ENCODE assay signal across 23 cellular contexts in the genomic region with DNA sequence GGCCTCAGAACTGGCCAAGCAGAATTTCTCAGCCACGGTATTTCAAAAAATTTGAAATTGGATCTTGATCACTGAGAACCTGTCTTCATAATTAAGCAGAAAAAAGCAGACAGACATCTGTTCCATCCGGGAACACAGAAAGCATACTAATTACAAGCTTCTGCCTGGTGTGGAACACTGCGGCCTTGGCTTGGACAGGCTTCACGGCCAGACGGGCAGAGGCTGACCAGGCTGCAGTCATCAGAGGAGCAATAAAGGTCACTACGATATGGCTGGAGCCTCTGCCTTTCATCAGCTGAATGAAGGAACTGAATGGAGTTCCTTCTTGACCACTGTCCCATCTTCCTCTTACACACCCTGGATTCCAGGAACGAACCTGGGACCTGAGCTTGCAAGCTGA.
DNase-seq lines count a peak whose midpoint lies in the region; ATAC-seq and TF ChIP-seq lines count a peak whose summit lies in the region.
"Had no signal": no experiment of that assay in that cellular context is flagged by ENCODE, and none has a peak within 500 bp of the region (broad histone marks: within the 10 kb centered on the region; RNA-seq: fewer than 3 reads in every experiment).

No MANE protein-coding gene starts in this region.

- DNase-seq in NCI-H524 treated with DMSO at 0.1 percent for 48 hours (lab: John Stamatoyannopoulos, UW) (peak; percentile 38), NCI-H524 (lab: John Stamatoyannopoulos, UW) (no peak), DMS 273 treated with DMSO at 0.1 percent for 48 hours (lab: John Stamatoyannopoulos, UW) (peak; percentile 20), NCI-H446 treated with DMSO at 0.1 percent for 48 hours (lab: John Stamatoyannopoulos, UW) (peak; percentile 24)
- DNase-seq: 8988T; ACHN; BE2C; CD8-positive, alpha-beta memory T cell; DMS153; GM23248; H7; Kasumi-1; NCI-H1092 treated with DMSO at 0.1 percent for 48 hours; NCI-H1436; NCI-H2029; NCI-H226; SIG-M5 had no signal

- no peaks in the 10 kb centered on the region for H3K36me3 ChIP-seq in parathyroid adenoma (ENCODE audit: control insufficient read depth, insufficient read depth, low read length)
- H3K36me3 ChIP-seq: BE2C had no signal

- H3K27me3 ChIP-seq in parathyroid adenoma (ENCODE audit: control insufficient read depth, insufficient read depth, low read length) = no peaks in the 10 kb centered on the region
- H3K27me3 ChIP-seq: BE2C had no signal

- H3K9ac ChIP-seq in parathyroid adenoma = no peak overlapping the region
- H3K9ac ChIP-seq: GM23248 had no signal

- no peak overlapping the region for H3K27ac ChIP-seq in parathyroid adenoma
- H3K27ac ChIP-seq: GM23248, RWPE1 had no signal

- no peak overlapping the region for H3K4me2 ChIP-seq in parathyroid adenoma (ENCODE audit: low read length)

- H3K79me2 ChIP-seq in parathyroid adenoma = no peaks in the 10 kb centered on the region

- TF ChIP-seq CTCF in parathyroid adenoma (IDR thresholded peaks at IDR 0.05) = no peak

- H3K9me3 ChIP-seq in parathyroid adenoma (ENCODE audit: control insufficient read depth, low read length) = no peaks in the 10 kb centered on the region
- H3K9me3 ChIP-seq: BE2C had no signal

- ATAC-seq in GM21723 (IDR thresholded peaks at IDR 0.05; ENCODE audit: unreplicated experiment) = no peak
- ATAC-seq in GM18511 (IDR thresholded peaks at IDR 0.05; ENCODE audit: unreplicated experiment) = no peak
- ATAC-seq: K562, Panc1 had no signal

- no peak overlapping the region for H3K4me3 ChIP-seq in parathyroid adenoma (ENCODE audit: low read depth, low read length)
- H3K4me3 ChIP-seq: GM23248, K562 had no signal

- peaks cover 5% of the 10 kb centered on the region for H3K4me1 ChIP-seq in parathyroid adenoma

- H2AFZ ChIP-seq in parathyroid adenoma = peak overlapping the region; percentile 20
- H2AFZ ChIP-seq: GM23248 had no signal

Comparison
In these comparisons a context has a peak if more than half of its experiments do, and no peak if none do; other contexts are left out.
1. DNase-seq: peak in NCI-H524 treated with DMSO at 0.1 percent for 48 hours (single experiment), DMS 273 treated with DMSO at 0.1 percent for 48 hours (single experiment) and NCI-H446 treated with DMSO at 0.1 percent for 48 hours (single experiment); none in NCI-H524 (0 of 2).